In the genomic region with DNA sequence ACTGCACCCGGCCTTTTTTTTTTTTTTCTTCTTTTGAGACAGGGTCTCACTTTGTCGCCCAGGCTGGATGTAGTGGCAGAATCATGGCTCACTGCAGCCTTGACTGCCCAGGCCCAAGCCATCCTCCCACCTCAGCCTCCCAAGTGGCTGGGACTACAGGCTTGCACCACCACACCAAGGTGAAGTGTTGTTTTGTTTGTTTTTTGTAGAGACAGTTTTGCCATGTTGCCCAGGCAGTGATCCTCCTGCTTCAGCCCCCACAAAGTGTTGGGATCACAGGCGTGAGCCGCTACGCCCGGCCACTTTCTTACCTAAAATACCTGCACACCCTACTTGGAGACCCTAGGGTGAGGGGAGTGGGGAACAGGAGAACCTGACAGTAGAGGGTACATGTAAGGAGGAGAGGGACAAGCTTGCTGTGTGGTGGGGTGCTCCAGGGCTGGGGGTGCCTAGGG, we compare ENCODE assay signal across 10 cellular contexts. TPM values are rescaled to one million over a fixed set of nuclear protein-coding genes. Genes with fewer than 3 reads are reported as not detected.
DNase-seq lines count a peak whose midpoint lies in the region; ATAC-seq, FAIRE-seq and TF ChIP-seq lines count a peak whose summit lies in the region.
"Had no signal": no experiment of that assay in that cellular context is flagged by ENCODE, and none has a peak within 500 bp of the region (broad histone marks: within the 10 kb centered on the region; RNA-seq: fewer than 3 reads in every experiment).

No MANE protein-coding gene starts in this region.

- FAIRE-seq in K562 (lab: Jason Lieb, UNC): no peak

- 44% methylated on average over 6 of the region's 6 CpGs for WGBS in K562 (ENCODE audit: insufficient coverage, low coverage, missing lambda C conversion rate)
- 92 to 98% (median 97%) methylated on average over 6 of the region's 6 CpGs for WGBS in spleen, 5 donors

- TF ChIP-seq EP300 in K562 (IDR thresholded peaks at IDR 0.05; ENCODE audit: low read length): no peak

- H3K4me1 ChIP-seq in K562 (replicated peaks in 1 of 2; ENCODE audit: control insufficient read depth in 2 of 2, insufficient read depth in 2 of 2, low read length in 2 of 2) (peaks cover 0 to 36% of the 10 kb centered on the region in 2 experiments; a peak in 2 of 5 replicates), spleen (peaks cover 5 to 57% (median 40%) of the 10 kb centered on the region in 6 donors)

- TF ChIP-seq POLR2A in K562 (conservative IDR thresholded peaks at IDR 0.05) (no peak), spleen (IDR thresholded peaks at IDR 0.05) (no peak)

- H3K9ac ChIP-seq in K562 (ENCODE audit: insufficient read depth in 1 of 2, low read depth in 2 of 2, low read length in 2 of 2): peak overlapping the region in 1 of 2 experiments; percentile 61; a peak in 1 of 4 replicates
- H3K9ac ChIP-seq: BLaER1 treated with 17β-estradiol and CSF1 and Interleukin-3, amounts not matched to agents 10 nM and 100 nM had no signal

- peaks cover 42% of the 10 kb centered on the region for H4K20me1 ChIP-seq in K562 (replicated peaks; ENCODE audit: control insufficient read depth, insufficient read depth, low read length)

- in situ Hi-C loops in K562 (cut with MboI): loop anchor here (25.0 kb wide), 1 partner anchor 175 kb away; no protein-coding TSS in a partner anchor

- CTCF ChIA-PET in K562 (lab: Yijun Ruan, JAX; ENCODE audit: low intra/inter-chr PET ratio): interaction anchor here (0.6 to 2.2 kb wide), 4 partner anchors 77 to 1121 kb away, joined by 3 to 7 read pairs (median 5); no protein-coding TSS in a partner anchor

- no peaks in the 10 kb centered on the region for H3K9me3 ChIP-seq in K562 (replicated peaks; ENCODE audit: control insufficient read depth, insufficient read depth, low read depth, low read length)
- no peaks in the 10 kb centered on the region for H3K9me3 ChIP-seq in spleen
- H3K9me3 ChIP-seq: BLaER1 treated with 17β-estradiol and CSF1 and Interleukin-3, amounts not matched to agents 10 nM and 100 nM had no signal

- TF ChIP-seq RAD21 in K562 (CRISPR knock-in tag; conservative IDR thresholded peaks at IDR 0.05 in 1 of 2, IDR thresholded peaks at IDR 0.05 in 1 of 2): no peak

- H3K36me3 ChIP-seq in K562 (ENCODE audit: control insufficient read depth, insufficient read depth, low read length) (no peaks in the 10 kb centered on the region), spleen (no peaks in the 10 kb centered on the region)
- H3K36me3 ChIP-seq: BLaER1 treated with 17β-estradiol and CSF1 and Interleukin-3, amounts not matched to agents 10 nM and 100 nM had no signal

- H2AFZ ChIP-seq in K562 (ENCODE audit: low read depth, low read length): no peak overlapping the region

- no peak for TF ChIP-seq CTCF in K562 (IDR thresholded peaks at IDR 0.05 in 2 of 3, conservative IDR thresholded peaks at IDR 0.05 in 1 of 3; ENCODE audit: insufficient read depth in 2 of 3, low read depth in 1 of 3, low read length in 3 of 3)
- no peak for TF ChIP-seq CTCF in spleen (IDR thresholded peaks at IDR 0.05 in 8 of 11, conservative IDR thresholded peaks at IDR 0.05 in 3 of 11)

- ATAC-seq in Right ventricle myocardium superior (ENCODE audit: poor library complexity) (no peak), left ventricle myocardium superior (no peak), K562 (no peak), HG02763 (IDR thresholded peaks at IDR 0.05; ENCODE audit: unreplicated experiment) (no peak)

- H3K79me2 ChIP-seq in K562 (ENCODE audit: control insufficient read depth, insufficient read depth, low read length): no peaks in the 10 kb centered on the region

- intact Hi-C loops in Right ventricle myocardium superior (cut with DNase I) (no loop called here), left ventricle myocardium superior (cut with micrococcal nuclease) (no loop called here), K562 (cut with micrococcal nuclease) (loop anchor here (1.0 to 5.0 kb wide), 9 partner anchors 20 to 185 kb away; a partner anchor contains a TSS), spleen (cut with DNase I; ENCODE audit: low total_unique reads) (loop anchor here (10.0 kb wide), 1 partner anchor 52 kb away; a partner anchor contains a TSS)

- H3K27me3 ChIP-seq in K562 (ENCODE audit: control insufficient read depth in 2 of 2, insufficient read depth in 2 of 2, low read length in 2 of 2) (peaks cover 11 to 38% of the 10 kb centered on the region in 2 experiments; a peak in 4 of 5 replicates), spleen (replicated peaks in 1 of 7) (peaks cover 0 to 54% (median 16%) of the 10 kb centered on the region in 7 donors)

- H3K4me3 ChIP-seq in K562: no peak overlapping the region
- H3K4me3 ChIP-seq in spleen: no peak overlapping the region
- H3K4me3 ChIP-seq: BLaER1 treated with 17β-estradiol and CSF1 and Interleukin-3, amounts not matched to agents 10 nM and 100 nM had no signal

- POLR2A ChIA-PET in K562 (lab: Yijun Ruan, JAX): interaction anchor here (0.8 to 64.4 kb wide), 8 partner anchors 9 to 157 kb away, joined by 3 to 1556 read pairs (median 4); a partner anchor contains a TSS

- H3K4me2 ChIP-seq in K562 (ENCODE audit: insufficient read depth, low read length): no peak overlapping the region

- DNase-seq in Right ventricle myocardium superior (peak; percentile 6), left ventricle myocardium superior (no peak), K562 (ENCODE audit: extremely low read depth in 1 of 4, low spot score in 3 of 4) (no peak), spleen (peak; percentile 33), dedifferentiated amniotic fluid mesenchymal stem cell (ENCODE audit: extremely low spot score) (no peak)
- DNase-seq: DMS 273 treated with DMSO at 0.1 percent for 48 hours had no signal

- no peaks in the 10 kb centered on the region for H3K9me1 ChIP-seq in K562 (ENCODE audit: control insufficient read depth, insufficient read depth, low read length)

- H3K27ac ChIP-seq in K562 (ENCODE audit: extremely low read depth, low read depth, low read length): no peak overlapping the region
- H3K27ac ChIP-seq in spleen: no peak overlapping the region
- H3K27ac ChIP-seq: 22Rv1; BLaER1 treated with 17β-estradiol and CSF1 and Interleukin-3, amounts not matched to agents 10 nM and 100 nM had no signal

- no TSS peak for BruUV-seq in K562 (replicated peaks; lab: Mats Ljungman, UMichigan)

RNA-seq across cellular contexts. Expression of a gene that starts 4.5 kb away (rescaled TPM):
- total RNA-seq in Right ventricle myocardium superior: 0.67 TPM
- total RNA-seq in left ventricle myocardium superior: 0.52 TPM
- total RNA-seq in K562 (2011; cell fraction: chromatin; rRNA removed; ENCODE audit: low replicate concordance): 0.14 and 1.4 TPM in 2 replicates
- total RNA-seq in K562 (2011; cell fraction: nucleolus; rRNA removed): 0.33 and 1.2 TPM in 2 replicates
- 0.53 and 0.81 TPM in 2 replicates for total RNA-seq in K562 (2011; cell fraction: nucleoplasm; rRNA removed)
- total RNA-seq in K562 (2014; rRNA removed): 0.14 TPM in 1 of 2 replicates, not detected in the other
- total RNA-seq in K562 (2014; rRNA removed; fragmentation: Illumina TruSeq; extraction: Trizol): 0.10 TPM in 1 of 2 replicates, not detected in the other
- total RNA-seq in K562 (2015; rRNA removed; fragmentation: Illumina TruSeq; extraction: Trizol): 0.07 TPM in 1 of 2 replicates, not detected in the other
- 0.20 and 0.56 TPM in 2 replicates for total RNA-seq in K562 (2021)
- 0.04 and 0.08 TPM in 2 replicates for polyA plus RNA-seq in K562 (2011; rRNA removed)
- 0.06 TPM in 1 of 2 replicates, not detected in the other for polyA plus RNA-seq in K562 (2011; cell fraction: cytosol; rRNA removed)
- polyA plus RNA-seq in K562 (2011; cell fraction: nucleus; rRNA removed): 0.80 and 0.87 TPM in 2 replicates
- 0.27 and 0.50 TPM in 2 replicates for polyA plus RNA-seq in K562 (2012)
- 0.06 TPM in 1 of 2 replicates, not detected in the other for polyA plus RNA-seq in K562 (2014; fragmentation: Illumina TruSeq; extraction: Trizol)
- under 1 TPM; 0.03 to 0.06 TPM for polyA plus RNA-seq in K562 (2014; fragmentation: Nextera tagmentation; extraction: Ambion mirVana)
- 0.15 TPM in 1 of 2 replicates, not detected in the other for polyA plus RNA-seq in K562 (2014; rRNA removed)
- polyA minus RNA-seq in K562 (2011; rRNA and poly(A)+ RNA removed): 0.06 TPM in 1 of 2 replicates, not detected in the other
- not detected in 2 replicates for polyA minus RNA-seq in K562 (2011; cell fraction: cytosol; rRNA and poly(A)+ RNA removed)
- polyA minus RNA-seq in K562 (2011; cell fraction: nucleus; rRNA and poly(A)+ RNA removed): 0.27 and 0.44 TPM in 2 replicates
- 1 to 10 TPM; 3.7 to 8.7 (median 6.1) TPM for total RNA-seq in spleen
- polyA plus RNA-seq in spleen: 1 to 10 TPM; 2.0 to 6.0 (median 5.3) TPM
- total RNA-seq: H4 had no signal

RNA-seq across cellular contexts. Expression of a gene that starts 19.6 kb away (rescaled TPM):
- total RNA-seq in Right ventricle myocardium superior (24.7 TPM), left ventricle myocardium superior (24.4 TPM), K562 (2014; rRNA removed) (87.2 and 120 TPM in 2 replicates), K562 (2014; rRNA removed; fragmentation: Illumina TruSeq; extraction: Trizol) (46.4 and 63.0 TPM in 2 replicates), K562 (2015; rRNA removed; fragmentation: Illumina TruSeq; extraction: Trizol) (51.3 and 53.2 TPM in 2 replicates), K562 (2021) (132 and 135 TPM in 2 replicates), spleen (10 to 100 TPM; 52.5 to 76.2 (median 62.6) TPM)
- 338 and 754 TPM in 2 replicates for total RNA-seq in K562 (2011; cell fraction: chromatin; rRNA removed; ENCODE audit: low replicate concordance)
- total RNA-seq in K562 (2011; cell fraction: nucleolus; rRNA removed): 395 and 404 TPM in 2 replicates
- total RNA-seq in K562 (2011; cell fraction: nucleoplasm; rRNA removed): 258 and 287 TPM in 2 replicates
- polyA plus RNA-seq in K562 (2011; rRNA removed) (63.0 and 88.5 TPM in 2 replicates), K562 (2014; fragmentation: Illumina TruSeq; extraction: Trizol) (74.3 and 89.8 TPM in 2 replicates), K562 (2014; fragmentation: Nextera tagmentation; extraction: Ambion mirVana) (1 to 10 TPM; 2.2 to 3.1 TPM), K562 (2014; rRNA removed) (115 and 129 TPM in 2 replicates), spleen (10 to 100 TPM; 21.9 to 44.5 (median 32.6) TPM)
- polyA plus RNA-seq in K562 (2011; cell fraction: cytosol; rRNA removed): 50.8 and 68.8 TPM in 2 replicates
- polyA plus RNA-seq in K562 (2011; cell fraction: nucleus; rRNA removed): 703 and 913 TPM in 2 replicates
- 80.6 and 93.5 TPM in 2 replicates for polyA plus RNA-seq in K562 (2012)
- 64.5 and 72.9 TPM in 2 replicates for polyA minus RNA-seq in K562 (2011; rRNA and poly(A)+ RNA removed)
- 41.9 and 49.7 TPM in 2 replicates for polyA minus RNA-seq in K562 (2011; cell fraction: cytosol; rRNA and poly(A)+ RNA removed)
- polyA minus RNA-seq in K562 (2011; cell fraction: nucleus; rRNA and poly(A)+ RNA removed): 188 and 205 TPM in 2 replicates

RNA-seq across cellular contexts. Expression of a gene that starts 39.4 kb away (rescaled TPM):
- total RNA-seq in Right ventricle myocardium superior (19.4 TPM), left ventricle myocardium superior (18.0 TPM), K562 (2014; rRNA removed) (245 and 323 TPM in 2 replicates), K562 (2014; rRNA removed; fragmentation: Illumina TruSeq; extraction: Trizol) (32.0 and 35.6 TPM in 2 replicates), K562 (2015; rRNA removed; fragmentation: Illumina TruSeq; extraction: Trizol) (120 and 129 TPM in 2 replicates), K562 (2021) (169 and 183 TPM in 2 replicates), spleen (10 to 100 TPM; 16.7 to 38.7 (median 26.5) TPM)
- 90.2 and 332 TPM in 2 replicates for total RNA-seq in K562 (2011; cell fraction: chromatin; rRNA removed; ENCODE audit: low replicate concordance)
- total RNA-seq in K562 (2011; cell fraction: nucleolus; rRNA removed): 398 and 463 TPM in 2 replicates
- 158 and 211 TPM in 2 replicates for total RNA-seq in K562 (2011; cell fraction: nucleoplasm; rRNA removed)
- polyA plus RNA-seq in K562 (2011; rRNA removed) (75.4 and 94.6 TPM in 2 replicates), K562 (2014; fragmentation: Illumina TruSeq; extraction: Trizol) (84.1 and 121 TPM in 2 replicates), K562 (2014; fragmentation: Nextera tagmentation; extraction: Ambion mirVana) (10 to 100 TPM in 1 of 2 experiments, 1 to 10 TPM in 1; 7.9 to 33.1 TPM), K562 (2014; rRNA removed) (263 and 266 TPM in 2 replicates), spleen (10 to 100 TPM; 31.8 to 53.3 (median 47.5) TPM)
- 137 and 308 TPM in 2 replicates for polyA plus RNA-seq in K562 (2011; cell fraction: cytosol; rRNA removed)
- polyA plus RNA-seq in K562 (2011; cell fraction: nucleus; rRNA removed): 202 and 335 TPM in 2 replicates
- polyA plus RNA-seq in K562 (2012): 114 and 118 TPM in 2 replicates
- polyA minus RNA-seq in K562 (2011; rRNA and poly(A)+ RNA removed): 39.0 and 48.5 TPM in 2 replicates
- 53.5 and 55.4 TPM in 2 replicates for polyA minus RNA-seq in K562 (2011; cell fraction: cytosol; rRNA and poly(A)+ RNA removed)
- 261 and 385 TPM in 2 replicates for polyA minus RNA-seq in K562 (2011; cell fraction: nucleus; rRNA and poly(A)+ RNA removed)

RNA-seq across cellular contexts. Expression of a gene that starts 45.3 kb away (rescaled TPM):
- total RNA-seq in Right ventricle myocardium superior: 50.1 TPM
- 54.7 TPM for total RNA-seq in left ventricle myocardium superior
- 251 and 271 TPM in 2 replicates for total RNA-seq in K562 (2011; cell fraction: chromatin; rRNA removed; ENCODE audit: low replicate concordance)
- 179 and 190 TPM in 2 replicates for total RNA-seq in K562 (2011; cell fraction: nucleolus; rRNA removed)
- total RNA-seq in K562 (2011; cell fraction: nucleoplasm; rRNA removed): 236 and 257 TPM in 2 replicates
- total RNA-seq in K562 (2014; rRNA removed): 105 and 144 TPM in 2 replicates
- 138 and 141 TPM in 2 replicates for total RNA-seq in K562 (2014; rRNA removed; fragmentation: Illumina TruSeq; extraction: Trizol)
- total RNA-seq in K562 (2015; rRNA removed; fragmentation: Illumina TruSeq; extraction: Trizol): 124 and 128 TPM in 2 replicates
- 263 and 267 TPM in 2 replicates for total RNA-seq in K562 (2021)
- polyA plus RNA-seq in K562 (2011; rRNA removed): 135 and 196 TPM in 2 replicates
- polyA plus RNA-seq in K562 (2011; cell fraction: cytosol; rRNA removed): 111 and 189 TPM in 2 replicates
- 90.3 and 116 TPM in 2 replicates for polyA plus RNA-seq in K562 (2011; cell fraction: nucleus; rRNA removed)
- 90.4 and 122 TPM in 2 replicates for polyA plus RNA-seq in K562 (2012)
- polyA plus RNA-seq in K562 (2014; fragmentation: Illumina TruSeq; extraction: Trizol): 144 and 156 TPM in 2 replicates
- polyA plus RNA-seq in K562 (2014; fragmentation: Nextera tagmentation; extraction: Ambion mirVana): 100 to 1,000 TPM; 100 to 105 TPM
- polyA plus RNA-seq in K562 (2014; rRNA removed): 114 and 124 TPM in 2 replicates
- 219 and 267 TPM in 2 replicates for polyA minus RNA-seq in K562 (2011; rRNA and poly(A)+ RNA removed)
- 166 and 232 TPM in 2 replicates for polyA minus RNA-seq in K562 (2011; cell fraction: cytosol; rRNA and poly(A)+ RNA removed)
- 39.9 and 84.6 TPM in 2 replicates for polyA minus RNA-seq in K562 (2011; cell fraction: nucleus; rRNA and poly(A)+ RNA removed)
- total RNA-seq in spleen: 10 to 100 TPM; 56.7 to 65.3 (median 58.1) TPM
- polyA plus RNA-seq in spleen: 10 to 100 TPM; 11.5 to 17.9 (median 12.2) TPM

RNA-seq across cellular contexts. Expression of a gene that starts 52.4 kb away (rescaled TPM):
- total RNA-seq in Right ventricle myocardium superior (3.9 TPM), left ventricle myocardium superior (1.8 TPM), K562 (2014; rRNA removed) (1.5 and 1.9 TPM in 2 replicates), K562 (2014; rRNA removed; fragmentation: Illumina TruSeq; extraction: Trizol) (0.77 and 1.0 TPM in 2 replicates), K562 (2015; rRNA removed; fragmentation: Illumina TruSeq; extraction: Trizol) (1.6 and 1.7 TPM in 2 replicates), K562 (2021) (2.3 and 2.7 TPM in 2 replicates), spleen (10 to 100 TPM in 2 of 7 donors, 1 to 10 TPM in 5; 3.2 to 14.4 (median 4.5) TPM)
- total RNA-seq in K562 (2011; cell fraction: chromatin; rRNA removed; ENCODE audit: low replicate concordance): 8.3 and 26.4 TPM in 2 replicates
- 15.5 and 19.3 TPM in 2 replicates for total RNA-seq in K562 (2011; cell fraction: nucleolus; rRNA removed)
- total RNA-seq in K562 (2011; cell fraction: nucleoplasm; rRNA removed): 13.6 and 14.4 TPM in 2 replicates
- polyA plus RNA-seq in K562 (2011; rRNA removed) (1.2 and 1.5 TPM in 2 replicates), K562 (2014; fragmentation: Illumina TruSeq; extraction: Trizol) (1.3 and 1.5 TPM in 2 replicates), K562 (2014; fragmentation: Nextera tagmentation; extraction: Ambion mirVana) (under 1 TPM in 1 of 2 experiments, not detected in 1; 0.01 TPM), K562 (2014; rRNA removed) (3.7 and 3.9 TPM in 2 replicates), spleen (1 to 10 TPM in 2 of 3 donors, under 1 TPM in 1; 0.86 to 5.6 (median 2.7) TPM)
- 1.4 and 2.2 TPM in 2 replicates for polyA plus RNA-seq in K562 (2011; cell fraction: cytosol; rRNA removed)
- 16.2 and 34.8 TPM in 2 replicates for polyA plus RNA-seq in K562 (2011; cell fraction: nucleus; rRNA removed)
- 4.7 and 7.9 TPM in 2 replicates for polyA plus RNA-seq in K562 (2012)
- polyA minus RNA-seq in K562 (2011; rRNA and poly(A)+ RNA removed): 1.6 and 2.5 TPM in 2 replicates
- polyA minus RNA-seq in K562 (2011; cell fraction: cytosol; rRNA and poly(A)+ RNA removed): 1.0 TPM in 1 of 2 replicates, not detected in the other
- polyA minus RNA-seq in K562 (2011; cell fraction: nucleus; rRNA and poly(A)+ RNA removed): 5.6 and 7.5 TPM in 2 replicates

Comparison
In these comparisons a context has a peak if more than half of its experiments do, and no peak if none do; other contexts are left out.
1. DNase-seq: peak in Right ventricle myocardium superior (single experiment) and spleen (single experiment); none in left ventricle myocardium superior (single experiment), K562 (0 of 4) and dedifferentiated amniotic fluid mesenchymal stem cell (single experiment).
2. intact Hi-C loops: an anchor here in K562 (1.0 to 5.0 kb wide) and spleen (10.0 kb wide); none called in Right ventricle myocardium superior and left ventricle myocardium superior.